In genomic region chr10:86230538-86231180, GRCh38 we compare ENCODE assay signal across 18 cellular contexts.
DNase-seq lines count a peak whose midpoint lies in the region; ATAC-seq, FAIRE-seq and TF ChIP-seq lines count a peak whose summit lies in the region.
"Had no signal": no experiment of that assay in that cellular context is flagged by ENCODE, and none has a peak within 500 bp of the region (broad histone marks: within the 10 kb centered on the region; RNA-seq: fewer than 3 reads in every experiment).

No MANE protein-coding gene starts in this region.

- no peak overlapping the region for H2AFZ ChIP-seq in H9 (ENCODE audit: low read length)
- no peak overlapping the region for H2AFZ ChIP-seq in osteoblast (ENCODE audit: low read length)
- H2AFZ ChIP-seq: GM23248 had no signal

- no peaks in the 10 kb centered on the region; the same call in 1 of the 2 replicates for H3K27me3 Mint-ChIP-seq in H9 (ENCODE audit: low read depth)
- H3K27me3 Mint-ChIP-seq: B cell had no signal

- H3K4me3 ChIP-seq in kidney (ENCODE audit: low read length in 2 of 2) (no peak overlapping the region), osteoblast (ENCODE audit: insufficient read depth, low read length) (no peak overlapping the region)
- H3K4me3 ChIP-seq: BLaER1, GM23248 had no signal

- H3K79me1 ChIP-seq in H9 (ENCODE audit: insufficient read depth, low read depth, low read length, poor library complexity, severe bottlenecking), result no peaks in the 10 kb centered on the region

- no peak overlapping the region for H2BK12ac ChIP-seq in H9 (ENCODE audit: insufficient read length, low read depth, low read length)

- H3K36me3 ChIP-seq in kidney (ENCODE audit: control insufficient read depth in 1 of 2, insufficient read depth in 2 of 2, low read length in 2 of 2), result no peaks in the 10 kb centered on the region
- H3K36me3 ChIP-seq in osteoblast (ENCODE audit: insufficient read depth, low read length), result no peaks in the 10 kb centered on the region
- H3K36me3 ChIP-seq: BLaER1 had no signal

- H3K4me2 ChIP-seq in H9 (ENCODE audit: insufficient read depth, insufficient read length, low read length) (no peak overlapping the region), osteoblast (ENCODE audit: insufficient read depth, low read length) (no peak overlapping the region)
- H3K4me2 ChIP-seq: BLaER1 had no signal

- H3K9me3 Mint-ChIP-seq in H9, result no peaks in the 10 kb centered on the region
- H3K9me3 Mint-ChIP-seq: CD8-positive, alpha-beta T cell had no signal

- no peaks in the 10 kb centered on the region for H3K9me3 ChIP-seq in H9 (ENCODE audit: control insufficient read depth, low read depth, low read length)
- H3K9me3 ChIP-seq in kidney (ENCODE audit: control insufficient read depth in 1 of 2, low read length in 2 of 2), result no peaks in the 10 kb centered on the region
- no peaks in the 10 kb centered on the region for H3K9me3 ChIP-seq in osteoblast (ENCODE audit: low read depth, low read length)
- H3K9me3 ChIP-seq: BLaER1, Caco-2 had no signal

- H4K91ac ChIP-seq in H9 (ENCODE audit: insufficient read length, low read depth, low read length), result no peak overlapping the region

- H3K27me3 ChIP-seq in H9 (ENCODE audit: insufficient read depth, low read length) (no peaks in the 10 kb centered on the region), osteoblast (ENCODE audit: insufficient read depth, low read length) (no peaks in the 10 kb centered on the region)
- H3K27me3 ChIP-seq: BLaER1 had no signal

- H3K27ac ChIP-seq in H9 (ENCODE audit: insufficient read length, low read depth, low read length), result no peak overlapping the region
- H3K27ac ChIP-seq in kidney (ENCODE audit: low read depth in 2 of 2, low read length in 2 of 2), result no peak overlapping the region
- no peak overlapping the region for H3K27ac ChIP-seq in osteoblast (ENCODE audit: low read depth, low read length)
- H3K27ac ChIP-seq: BLaER1, C4-2B, GM23248 had no signal

- H3K56ac ChIP-seq in H9 (ENCODE audit: insufficient read length, low read depth, low read length), result no peak overlapping the region

- H3K4me3 Mint-ChIP-seq in H9, result no peak overlapping the region
- H3K4me3 Mint-ChIP-seq: B cell; CD4-positive, CD25-positive, alpha-beta regulatory T cell; CD8-positive, alpha-beta T cell had no signal

- H3K79me2 ChIP-seq in H9 (ENCODE audit: insufficient read depth, low read length), result no peaks in the 10 kb centered on the region
- no peaks in the 10 kb centered on the region for H3K79me2 ChIP-seq in osteoblast (ENCODE audit: insufficient read depth, low read length)

- H3K4me1 Mint-ChIP-seq in H9, result peaks cover 36 to 37% of the 10 kb centered on the region in 2 experiments
- H3K4me1 Mint-ChIP-seq: B cell; CD4-positive, CD25-positive, alpha-beta regulatory T cell had no signal

- H2BK120ac ChIP-seq in H9 (ENCODE audit: low read depth, low read length, poor library complexity, severe bottlenecking), result no peak overlapping the region

- H4K5ac ChIP-seq in H9 (ENCODE audit: insufficient read length, low read depth, low read length), result no peak overlapping the region

- H2BK20ac ChIP-seq in H9 (ENCODE audit: low read depth, low read length, poor library complexity, severe bottlenecking), result no peak overlapping the region

- peak overlapping the region in 2 of 3 experiments; percentile 6 to 38; a peak in 2 of 7 replicates for H3K27ac Mint-ChIP-seq in H9
- H3K27ac Mint-ChIP-seq: B cell; CD4-positive, CD25-positive, alpha-beta regulatory T cell; CD8-positive, alpha-beta T cell had no signal

- no peak overlapping the region for H2BK15ac ChIP-seq in H9 (ENCODE audit: low read depth, low read length)

- H4K20me1 ChIP-seq in H9 (ENCODE audit: control insufficient read depth, insufficient read depth, insufficient read length), result no peaks in the 10 kb centered on the region
- H4K20me1 ChIP-seq in osteoblast (ENCODE audit: insufficient read depth, low read length), result no peaks in the 10 kb centered on the region
- H4K20me1 ChIP-seq: BLaER1 had no signal

- no CpG with 5 or more reads among the region's 7 CpGs for WGBS in H9 (ENCODE audit: extremely low coverage, insufficient read length, low lambda C conversion rate)

- DNase-seq in H9 (no peak), kidney (peak; percentile 52), osteoblast (ENCODE audit: insufficient read length, low spot score, missing footprints) (peak; percentile 78), HK-2 (ENCODE audit: unreplicated experiment) (no peak)
- DNase-seq: Caco-2; CD4-positive, CD25-positive, alpha-beta regulatory T cell; CD8-positive, alpha-beta T cell; DMS153; DND-41; GM23248; HCEC 1CT had no signal

- H3K14ac ChIP-seq in H9 (ENCODE audit: insufficient read depth, low read length), result no peak overlapping the region

- no peak overlapping the region for H4K8ac ChIP-seq in H9 (replicated peaks; ENCODE audit: insufficient read length, low read depth, low read length)

- no peaks in the 10 kb centered on the region; a peak in 2 of 7 replicates for H3K36me3 Mint-ChIP-seq in H9 (ENCODE audit: insufficient read depth in 1 of 3, low read depth in 3 of 3)
- H3K36me3 Mint-ChIP-seq: CD4-positive, CD25-positive, alpha-beta regulatory T cell; CD8-positive, alpha-beta T cell had no signal

- H3K23me2 ChIP-seq in H9 (ENCODE audit: insufficient read length, low read depth, low read length, poor library complexity, severe bottlenecking), result no peaks in the 10 kb centered on the region

- no peak overlapping the region for H3K23ac ChIP-seq in H9 (ENCODE audit: insufficient read length, low read depth, low read length)

- ATAC-seq in HG03457 (IDR thresholded peaks at IDR 0.05; ENCODE audit: unreplicated experiment), result no peak
- ATAC-seq in HG03039 (IDR thresholded peaks at IDR 0.05; ENCODE audit: unreplicated experiment), result no peak
- ATAC-seq: CD8-positive, alpha-beta T cell had no signal

- TF ChIP-seq CTCF in H9 (conservative IDR thresholded peaks at IDR 0.05), result no peak
- no peak for TF ChIP-seq CTCF in kidney (IDR thresholded peaks at IDR 0.05; ENCODE audit: borderline replicate concordance, extremely low read depth, insufficient read depth)
- no peak for TF ChIP-seq CTCF in osteoblast (IDR thresholded peaks at IDR 0.05; ENCODE audit: extremely low read depth, low read depth, low read length)

- H3K4ac ChIP-seq in H9 (ENCODE audit: low read depth, low read length), result no peak overlapping the region

- no peak for FAIRE-seq in kidney (lab: Jason Lieb, UNC)
- FAIRE-seq: G401.6, GM12892 had no signal

- no peak overlapping the region for H3T11ph ChIP-seq in H9 (ENCODE audit: low read length)

- H3K18ac ChIP-seq in H9 (ENCODE audit: insufficient read length, low read depth, low read length), result no peak overlapping the region

- H2AK5ac ChIP-seq in H9 (ENCODE audit: insufficient read length, low read length), result no peak overlapping the region

- H3K4me1 ChIP-seq in H9 (ENCODE audit: insufficient read depth, low read length), result peaks cover 11% of the 10 kb centered on the region; the same call in 1 of the 2 replicates
- H3K4me1 ChIP-seq in kidney (ENCODE audit: control insufficient read depth in 1 of 2, insufficient read depth in 1 of 2, low read depth in 1 of 2, low read length in 2 of 2), result no peaks in the 10 kb centered on the region
- peaks cover 4% of the 10 kb centered on the region for H3K4me1 ChIP-seq in osteoblast (ENCODE audit: insufficient read depth, low read length)
- H3K4me1 ChIP-seq: Caco-2 had no signal

- H2BK5ac ChIP-seq in H9 (ENCODE audit: insufficient read length, low read length), result no peak overlapping the region

- no peak overlapping the region for H3K9ac ChIP-seq in H9 (ENCODE audit: extremely low read depth, insufficient read length, low read length)
- H3K9ac ChIP-seq in kidney (ENCODE audit: low read length in 2 of 2), result no peak overlapping the region
- H3K9ac ChIP-seq: BLaER1, GM23248 had no signal

- intact Hi-C loops in kidney (cut with DNase I), result no loop called here

Comparison
In these comparisons a context has a peak if more than half of its experiments do, and no peak if none do; other contexts are left out.
1. DNase-seq: peak in kidney (single experiment) and osteoblast (single experiment); none in H9 (single experiment) and HK-2 (single experiment).